Comparison of ENCODE assay signal across 23 cellular contexts in genomic region chr7:29611941-29612527, GRCh38. TPM values are rescaled to one million over a fixed set of nuclear protein-coding genes. Genes with fewer than 3 reads are reported as not detected.
"Had no signal": no experiment of that assay in that cellular context is flagged by ENCODE, and none has a peak within 500 bp of the region (broad histone marks: within the 10 kb centered on the region; RNA-seq: fewer than 3 reads in every experiment).

No MANE protein-coding gene starts in this region.

- FAIRE-seq: colon had no signal

- H3K9me3 ChIP-seq: gastrocnemius medialis, sigmoid colon, thoracic aorta, upper lobe of left lung had no signal

- H3K27me3 ChIP-seq: dorsolateral prefrontal cortex, gastrocnemius medialis, sigmoid colon, upper lobe of left lung had no signal

- H3K4me1 Mint-ChIP-seq: activated B cell treated with CpG ODN at 0.5 μM for 24 hours; activated CD4-positive, alpha-beta memory T cell treated with anti-CD3 and anti-CD28 coated beads, Interleukin-2, amount 10 ng/mL, durations not matched to agents 7 days and 5 days; activated T-helper 17 cell treated with anti-CD3 and anti-CD28 coated beads, Interleukin-2, amount 50 U/mL, for 72 hours; immature natural killer cell; natural killer cell; stimulated activated naive B cell treated with anti-CD40 and anti-IgM and Interleukin-4, amounts not matched to agents 10 μg/mL and 1 μg/mL and 100 μg/mL, for 72 hours; T-helper 17 cell had no signal

- H2AFZ ChIP-seq: parathyroid adenoma had no signal

- H3K9ac ChIP-seq: parathyroid adenoma had no signal

- H3K4me3 Mint-ChIP-seq: activated B cell treated with CpG ODN at 0.5 μM for 24 hours; activated CD4-positive, alpha-beta memory T cell treated with anti-CD3 and anti-CD28 coated beads, Interleukin-2, amount 10 ng/mL, durations not matched to agents 7 days and 5 days; activated T-helper 17 cell treated with anti-CD3 and anti-CD28 coated beads, Interleukin-2, amount 50 U/mL, for 72 hours; brain; immature natural killer cell; natural killer cell; stimulated activated naive B cell treated with anti-CD40 and anti-IgM and Interleukin-4, amounts not matched to agents 10 μg/mL and 1 μg/mL and 100 μg/mL, for 72 hours; T-helper 17 cell had no signal

- H3K4me3 ChIP-seq: dorsolateral prefrontal cortex, gastrocnemius medialis, sigmoid colon, thoracic aorta, upper lobe of left lung had no signal

- DNase-seq: activated B cell treated with CpG ODN at 0.5 μM for 24 hours; activated CD4-positive, alpha-beta memory T cell treated with anti-CD3 and anti-CD28 coated beads, Interleukin-2, amount 10 ng/mL, durations not matched to agents 7 days and 5 days; activated CD4-positive, alpha-beta T cell treated with anti-CD3 and anti-CD28 coated beads for 4 hours; activated naive CD4-positive, alpha-beta T cell treated with Interleukin-2 at 50 U/mL for 16 hours; activated T-cell treated with anti-CD3 and anti-CD28 coated beads, Interleukin-2, amount 50 U/mL, for 1 hour; central memory CD4-positive, alpha-beta T cell; dorsolateral prefrontal cortex; gastrocnemius medialis; head of caudate nucleus; immature natural killer cell; kidney glomerular epithelial cell; left ventricle myocardium superior; mesendoderm; natural killer cell; sigmoid colon; stimulated activated naive B cell treated with anti-CD40 and anti-IgM and Interleukin-4, amounts not matched to agents 10 μg/mL and 1 μg/mL and 100 μg/mL, for 72 hours; T-helper 17 cell; upper lobe of left lung had no signal

- ATAC-seq: activated T-helper 17 cell treated with anti-CD3 and anti-CD28 coated beads, Interleukin-2, amount 50 U/mL, for 72 hours; gastrocnemius medialis; left ventricle myocardium superior; natural killer cell; stimulated activated naive B cell treated with anti-CD40 and anti-IgM and Interleukin-4, amounts not matched to agents 10 μg/mL and 1 μg/mL and 100 μg/mL, for 72 hours; T-helper 17 cell had no signal

- H3K27ac Mint-ChIP-seq: activated B cell treated with CpG ODN at 0.5 μM for 24 hours; activated CD4-positive, alpha-beta memory T cell treated with anti-CD3 and anti-CD28 coated beads, Interleukin-2, amount 10 ng/mL, durations not matched to agents 7 days and 5 days; activated T-helper 17 cell treated with anti-CD3 and anti-CD28 coated beads, Interleukin-2, amount 50 U/mL, for 72 hours; immature natural killer cell; natural killer cell; stimulated activated naive B cell treated with anti-CD40 and anti-IgM and Interleukin-4, amounts not matched to agents 10 μg/mL and 1 μg/mL and 100 μg/mL, for 72 hours; T-helper 17 cell had no signal

- H3K36me3 Mint-ChIP-seq: natural killer cell; stimulated activated naive B cell treated with anti-CD40 and anti-IgM and Interleukin-4, amounts not matched to agents 10 μg/mL and 1 μg/mL and 100 μg/mL, for 72 hours had no signal

- H3K4me1 ChIP-seq: gastrocnemius medialis, parathyroid adenoma, sigmoid colon had no signal

- H3K27ac ChIP-seq: dorsolateral prefrontal cortex, gastrocnemius medialis, parathyroid adenoma, sigmoid colon, thoracic aorta, upper lobe of left lung had no signal

- H3K79me2 ChIP-seq: parathyroid adenoma had no signal

- H3K36me3 ChIP-seq: gastrocnemius medialis, sigmoid colon, thoracic aorta, upper lobe of left lung had no signal

- H3K9me3 Mint-ChIP-seq: activated B cell treated with CpG ODN at 0.5 μM for 24 hours; activated CD4-positive, alpha-beta memory T cell treated with anti-CD3 and anti-CD28 coated beads, Interleukin-2, amount 10 ng/mL, durations not matched to agents 7 days and 5 days; activated T-helper 17 cell treated with anti-CD3 and anti-CD28 coated beads, Interleukin-2, amount 50 U/mL, for 72 hours; immature natural killer cell; natural killer cell had no signal

RNA-seq across cellular contexts. Expression of gene PRR15, which starts 48.4 kb away (rescaled TPM):
- total RNA-seq: activated B cell treated with CpG ODN at 0.5 μM for 24 hours; activated CD4-positive, alpha-beta memory T cell treated with anti-CD3 and anti-CD28 coated beads, Interleukin-2, amount 10 ng/mL, durations not matched to agents 7 days and 5 days; activated T-helper 17 cell treated with anti-CD3 and anti-CD28 coated beads, Interleukin-2, amount 50 U/mL, for 72 hours; natural killer cell; T-helper 17 cell had no signal
- polyA plus RNA-seq: immature natural killer cell had no signal
